In the genomic region with DNA sequence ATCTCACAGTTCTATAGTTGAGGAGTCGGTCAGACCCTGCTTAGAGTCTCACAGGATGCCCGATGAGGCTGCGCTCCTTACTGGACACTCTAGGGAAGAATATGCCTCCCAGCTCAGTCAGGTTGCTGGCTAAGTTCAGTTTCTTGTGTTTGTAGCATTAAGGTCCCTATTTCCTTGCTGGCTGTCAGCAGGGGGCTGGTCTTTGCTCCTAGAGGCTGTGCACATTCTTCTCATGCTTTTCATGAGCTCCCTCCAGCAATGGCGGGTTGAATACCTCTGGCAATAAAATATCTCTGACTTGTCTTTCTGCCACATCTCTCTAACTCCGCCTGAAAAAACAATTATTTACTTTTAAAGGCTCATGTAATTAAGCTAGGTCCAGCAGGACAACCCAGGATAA, we compare ENCODE assay signal across 18 cellular contexts.
A peak's percentile ranks its signal among the peaks of the same experiment; 100 is the strongest.
DNase-seq lines count a peak whose midpoint lies in the region; ATAC-seq and TF ChIP-seq lines count a peak whose summit lies in the region.
"Had no signal": no experiment of that assay in that cellular context is flagged by ENCODE, and none has a peak within 500 bp of the region (broad histone marks: within the 10 kb centered on the region; RNA-seq: fewer than 3 reads in every experiment).

No MANE protein-coding gene starts in this region.

- H3K27me3 Mint-ChIP-seq in progenitor cell of endocrine pancreas: no peaks in the 10 kb centered on the region

- DNase-seq in EL: peak; percentile 31
- peak; percentile 41 for DNase-seq in M059J (ENCODE audit: low read depth)
- DNase-seq in islet precursor cell: peak; percentile 83
- DNase-seq in progenitor cell of endocrine pancreas (ENCODE audit: low spot score, unreplicated experiment): no peak
- DNase-seq in psoas muscle: no peak
- DNase-seq in activated CD4-positive, alpha-beta T cell treated with anti-CD3 and anti-CD28 coated beads for 4 hours: no peak
- DNase-seq in mucosa of descending colon: no peak
- DNase-seq: CD8-positive, alpha-beta T cell; DND-41; HCEC 1CT; KG1; NCI-H1048; NCI-H146; NCI-H2081; NCI-H510A treated with DMSO at 0.1 percent for 48 hours; NCI-H82 had no signal

- H3K9me3 ChIP-seq in psoas muscle: no peaks in the 10 kb centered on the region
- no peaks in the 10 kb centered on the region for H3K9me3 ChIP-seq in mucosa of descending colon
- H3K9me3 ChIP-seq: BLaER1 had no signal

- intact Hi-C loops in psoas muscle (cut with DNase I) (no loop called here), mucosa of descending colon (cut with DNase I, micrococcal nuclease) (no loop called here)

- H3K27ac Mint-ChIP-seq in progenitor cell of endocrine pancreas: peak overlapping the region; percentile 21
- H3K27ac Mint-ChIP-seq: CD8-positive, alpha-beta T cell had no signal

- no peak overlapping the region for H3K4me3 ChIP-seq in psoas muscle
- H3K4me3 ChIP-seq in mucosa of descending colon: no peak overlapping the region
- H3K4me3 ChIP-seq: BLaER1, PC-9 had no signal

- no peak overlapping the region for H3K27ac ChIP-seq in psoas muscle
- H3K27ac ChIP-seq: BLaER1, PC-9 had no signal

- no peaks in the 10 kb centered on the region for H3K36me3 ChIP-seq in psoas muscle (ENCODE audit: insufficient read depth in 1 of 2, low read depth in 1 of 2)
- H3K36me3 ChIP-seq in mucosa of descending colon (ENCODE audit: low read depth): no peaks in the 10 kb centered on the region
- H3K36me3 ChIP-seq: BLaER1 had no signal

- WGBS in psoas muscle, 3 donors: 58 to 75% (median 59%) methylated on average over 5 of the region's 5 CpGs

- H3K9me3 Mint-ChIP-seq in progenitor cell of endocrine pancreas (ENCODE audit: low read depth): no peaks in the 10 kb centered on the region
- H3K9me3 Mint-ChIP-seq: CD8-positive, alpha-beta T cell had no signal

- no peaks in the 10 kb centered on the region for H3K36me3 Mint-ChIP-seq in progenitor cell of endocrine pancreas (ENCODE audit: insufficient read depth)
- H3K36me3 Mint-ChIP-seq: CD8-positive, alpha-beta T cell had no signal

- peaks cover 5% of the 10 kb centered on the region for H3K4me1 Mint-ChIP-seq in progenitor cell of endocrine pancreas (ENCODE audit: low read depth)

- no peaks in the 10 kb centered on the region for H3K27me3 ChIP-seq in psoas muscle (ENCODE audit: insufficient read depth in 3 of 3, low read length in 2 of 3)
- H3K27me3 ChIP-seq: BLaER1 had no signal

- H3K4me1 ChIP-seq in psoas muscle (no peaks in the 10 kb centered on the region), mucosa of descending colon (ENCODE audit: low read depth) (no peaks in the 10 kb centered on the region)
- H3K4me1 ChIP-seq: BLaER1 had no signal

- no peak overlapping the region for H3K4me3 Mint-ChIP-seq in progenitor cell of endocrine pancreas (ENCODE audit: low read depth)
- H3K4me3 Mint-ChIP-seq: CD8-positive, alpha-beta T cell had no signal

- no peak for ATAC-seq in psoas muscle
- no peak for ATAC-seq in mucosa of descending colon
- ATAC-seq: CD8-positive, alpha-beta T cell had no signal

- TF ChIP-seq CTCF in progenitor cell of endocrine pancreas (IDR thresholded peaks at IDR 0.05; ENCODE audit: unreplicated experiment) (no peak), psoas muscle (IDR thresholded peaks at IDR 0.05) (no peak), mucosa of descending colon (IDR thresholded peaks at IDR 0.05) (no peak)

Comparison
In these comparisons a context has a peak if more than half of its experiments do, and no peak if none do; other contexts are left out.
1. DNase-seq: peak in EL (single experiment), M059J (single experiment) and islet precursor cell (single experiment); none in progenitor cell of endocrine pancreas (single experiment), psoas muscle (0 of 2), activated CD4-positive, alpha-beta T cell treated with anti-CD3 and anti-CD28 coated beads for 4 hours (0 of 2) and mucosa of descending colon (0 of 3).